Comparison of ENCODE assay signal across 31 cellular contexts in genomic region chr3:38611866-38612265, GRCh38. TPM values are rescaled to one million over a fixed set of nuclear protein-coding genes. Genes with fewer than 3 reads are reported as not detected.
"Had no signal": no experiment of that assay in that cellular context is flagged by ENCODE, and none has a peak within 500 bp of the region (broad histone marks: within the 10 kb centered on the region; RNA-seq: fewer than 3 reads in every experiment).

No MANE protein-coding gene starts in this region.

- H3K36me3 ChIP-seq: brain microvascular endothelial cell, Peyer's patch, SJSA1 had no signal

- H3K27me3 ChIP-seq: brain microvascular endothelial cell, Peyer's patch, SJSA1 had no signal

- H3K4me3 Mint-ChIP-seq: activated CD4-positive, alpha-beta T cell treated with anti-CD3 and anti-CD28 coated beads, Interleukin-2, amount 10 ng/mL, durations not matched to agents 24 days and 14 days; activated CD8-positive, alpha-beta T cell treated with anti-CD3 and anti-CD28 coated beads for 36 hours; activated naive CD4-positive, alpha-beta T cell treated with anti-CD3 and anti-CD28 coated beads for 36 hours; activated T-cell treated with anti-CD3 and anti-CD28 coated beads, Interleukin-2, amount 50 U/mL, for 72 hours; activated T-helper 17 cell treated with anti-CD3 and anti-CD28 coated beads, Interleukin-2, amount 50 U/mL, for 72 hours; T-helper 1 cell treated with Interleukin-12 subunit alpha and Interleukin-12 subunit beta and Interleukin-4 antibody, amounts not matched to agents 30 μg/mL and 1 μg/mL, for 36 hours; T-helper 2 cell treated with Interferon-gamma antibody and Interleukin-4, amounts not matched to agents 5 μg/mL and 100 μg/mL, for 36 hours had no signal

- H3K9me3 ChIP-seq: Peyer's patch, SJSA1, SK-N-SH had no signal

- H3K4me1 ChIP-seq: Peyer's patch, SJSA1 had no signal

- H3K4me3 ChIP-seq: Peyer's patch, SJSA1 had no signal

- DNase-seq: activated CD4-positive, alpha-beta T cell treated with anti-CD3 and anti-CD28 coated beads, Interleukin-2, amount 10 ng/mL, durations not matched to agents 24 days and 14 days; activated CD4-positive, alpha-beta T cell treated with anti-CD3 and anti-CD28 coated beads, Interleukin-2, amount 50 U/mL, for 4 hours; activated CD8-positive, alpha-beta T cell treated with anti-CD3 and anti-CD28 coated beads for 36 hours; activated gamma-delta T cell treated with Interleukin-2 at 50 U/mL for 16 hours; activated naive CD4-positive, alpha-beta T cell treated with anti-CD3 and anti-CD28 coated beads for 36 hours; activated T-cell treated with anti-CD3 and anti-CD28 coated beads, Interleukin-2, amount 50 U/mL, for 1 hour; activated T-cell treated with anti-CD3 and anti-CD28 coated beads, Interleukin-2, amount 50 U/mL, for 72 hours; amniotic stem cell; brain microvascular endothelial cell; Karpas-422; KBM-7; NCI-H1105 treated with DMSO at 0.1 percent for 48 hours; NCI-H1436; NCI-H1694; NCI-H1930; NCI-H2081 treated with DMSO at 0.1 percent for 48 hours; NCI-H345; NCI-H526; NCI-H748 treated with DMSO at 0.1 percent for 48 hours; NK-92 treated with Interleukin-12 subunit alpha and Interleukin-12 subunit beta, amount 100 ng/mL, for 24 hours; PC-3; RPMI8226; SHP77 treated with DMSO at 0.1 percent for 48 hours; SK-N-SH had no signal

- H3K4me1 Mint-ChIP-seq: activated CD4-positive, alpha-beta T cell treated with anti-CD3 and anti-CD28 coated beads, Interleukin-2, amount 10 ng/mL, durations not matched to agents 24 days and 14 days; activated T-helper 17 cell treated with anti-CD3 and anti-CD28 coated beads, Interleukin-2, amount 50 U/mL, for 72 hours had no signal

- H3K27ac Mint-ChIP-seq: activated CD4-positive, alpha-beta T cell treated with anti-CD3 and anti-CD28 coated beads, Interleukin-2, amount 10 ng/mL, durations not matched to agents 24 days and 14 days; activated CD8-positive, alpha-beta T cell treated with anti-CD3 and anti-CD28 coated beads for 36 hours; activated naive CD4-positive, alpha-beta T cell treated with anti-CD3 and anti-CD28 coated beads for 36 hours; activated T-cell treated with anti-CD3 and anti-CD28 coated beads, Interleukin-2, amount 50 U/mL, for 72 hours; activated T-helper 17 cell treated with anti-CD3 and anti-CD28 coated beads, Interleukin-2, amount 50 U/mL, for 72 hours; T-helper 1 cell treated with Interleukin-12 subunit alpha and Interleukin-12 subunit beta and Interleukin-4 antibody, amounts not matched to agents 30 μg/mL and 1 μg/mL, for 36 hours; T-helper 2 cell treated with Interferon-gamma antibody and Interleukin-4, amounts not matched to agents 5 μg/mL and 100 μg/mL, for 36 hours had no signal

- H3K27me3 Mint-ChIP-seq: activated CD8-positive, alpha-beta T cell treated with anti-CD3 and anti-CD28 coated beads for 36 hours had no signal

- H3K9me3 Mint-ChIP-seq: activated CD4-positive, alpha-beta T cell treated with anti-CD3 and anti-CD28 coated beads, Interleukin-2, amount 10 ng/mL, durations not matched to agents 24 days and 14 days; activated CD8-positive, alpha-beta T cell treated with anti-CD3 and anti-CD28 coated beads for 36 hours; activated naive CD4-positive, alpha-beta T cell treated with anti-CD3 and anti-CD28 coated beads for 36 hours; activated naive CD4-positive, alpha-beta T cell treated with anti-CD3 and anti-CD28 coated beads, Interleukin-2, amount 50 U/mL, for 72 hours; activated T-cell treated with anti-CD3 and anti-CD28 coated beads, Interleukin-2, amount 50 U/mL, for 72 hours; activated T-helper 17 cell treated with anti-CD3 and anti-CD28 coated beads, Interleukin-2, amount 50 U/mL, for 72 hours; T-helper 1 cell treated with Interleukin-12 subunit alpha and Interleukin-12 subunit beta and Interleukin-4 antibody, amounts not matched to agents 30 μg/mL and 1 μg/mL, for 36 hours; T-helper 2 cell treated with Interferon-gamma antibody and Interleukin-4, amounts not matched to agents 5 μg/mL and 100 μg/mL, for 36 hours had no signal

- H3K27ac ChIP-seq: brain microvascular endothelial cell, Peyer's patch, SJSA1 had no signal

- H3K36me3 Mint-ChIP-seq: activated naive CD4-positive, alpha-beta T cell treated with anti-CD3 and anti-CD28 coated beads, Interleukin-2, amount 50 U/mL, for 72 hours had no signal

- ATAC-seq: activated CD8-positive, alpha-beta T cell treated with anti-CD3 and anti-CD28 coated beads for 36 hours; activated naive CD4-positive, alpha-beta T cell treated with anti-CD3 and anti-CD28 coated beads, Interleukin-2, amount 50 U/mL, for 72 hours; activated T-cell treated with anti-CD3 and anti-CD28 coated beads, Interleukin-2, amount 50 U/mL, for 72 hours; activated T-helper 17 cell treated with anti-CD3 and anti-CD28 coated beads, Interleukin-2, amount 50 U/mL, for 72 hours; PC-3 had no signal

RNA-seq across cellular contexts. Expression of gene SCN5A, which starts 37.6 kb away (rescaled TPM):
- total RNA-seq: activated CD4-positive, alpha-beta T cell treated with anti-CD3 and anti-CD28 coated beads, Interleukin-2, amount 10 ng/mL, durations not matched to agents 24 days and 14 days; MCF 10A; PC-3 had no signal
